13 cellular contexts compared by ENCODE assay signal in the genomic region with DNA sequence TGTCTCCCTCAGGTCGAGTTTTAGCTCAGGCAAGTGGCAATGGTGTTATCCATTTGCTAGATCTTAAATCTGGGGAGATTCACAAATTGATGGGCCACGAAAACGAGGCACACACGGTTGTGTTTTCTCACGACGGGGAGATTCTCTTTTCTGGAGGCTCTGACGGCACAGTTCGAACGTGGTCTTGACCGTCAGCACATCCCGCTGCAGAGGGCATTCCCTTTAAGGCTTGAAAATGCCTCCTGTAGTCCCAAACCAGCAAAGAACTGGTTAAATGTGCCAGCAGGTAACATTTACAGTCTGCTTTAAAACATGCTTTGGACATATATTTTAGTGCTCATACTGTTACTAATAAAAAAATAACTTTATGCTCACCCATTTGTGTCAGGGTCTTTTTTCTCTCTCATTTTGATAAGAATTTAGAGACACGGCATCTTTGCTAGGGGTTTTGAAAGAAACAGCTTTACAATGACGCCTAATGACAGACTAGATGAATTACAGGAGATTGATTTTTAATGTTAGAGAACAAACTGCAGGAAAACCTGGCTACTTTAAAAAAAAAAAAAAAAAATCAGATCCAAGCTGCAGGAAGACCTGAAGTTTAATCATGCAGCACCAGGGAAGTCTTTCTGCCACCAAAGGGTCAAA. TPM values are rescaled to one million over a fixed set of nuclear protein-coding genes. Genes with fewer than 3 reads are reported as not detected.
A peak's percentile ranks its signal among the peaks of the same experiment; 100 is the strongest.
DNase-seq lines count a peak whose midpoint lies in the region; ATAC-seq lines count a peak whose summit lies in the region.
"Had no signal": no experiment of that assay in that cellular context is flagged by ENCODE, and none has a peak within 500 bp of the region (broad histone marks: within the 10 kb centered on the region; RNA-seq: fewer than 3 reads in every experiment).

No MANE protein-coding gene starts in this region.

- DNase-seq in DMS53 treated with DMSO at 0.1 percent for 48 hours (lab: John Stamatoyannopoulos, UW; ENCODE audit: unreplicated experiment) (peak; percentile 53), NCI-H146 (lab: John Stamatoyannopoulos, UW) (peak; percentile 62), SK-N-DZ (ENCODE audit: low spot score) (peak; percentile 10), myocyte (ENCODE audit: low read depth) (peak; percentile 36)
- no peak for DNase-seq in stimulated activated CD4-positive, alpha-beta T cell treated with anti-CD3 and anti-CD28 coated beads, Interleukin-15, amount 100 ng/mL, for 24 hours
- DNase-seq: cortex of kidney, Peyer's patch, sigmoid colon had no signal

- ATAC-seq in HG02981 (IDR thresholded peaks at IDR 0.05; ENCODE audit: unreplicated experiment) = no peak
- no peak for ATAC-seq in HG03280 (IDR thresholded peaks at IDR 0.05; ENCODE audit: unreplicated experiment)
- ATAC-seq in GM18519 (IDR thresholded peaks at IDR 0.05; ENCODE audit: low FRiP score, unreplicated experiment) = no peak
- ATAC-seq: activated naive CD4-positive, alpha-beta T cell treated with anti-CD3 and anti-CD28 coated beads, Interleukin-2, amount 50 U/mL, for 72 hours had no signal

RNA-seq across cellular contexts. Expression of gene VWC2L, which starts 0.6 kb away (rescaled TPM):
- 0.12 and 0.13 TPM in 2 replicates for polyA plus RNA-seq in SK-N-DZ (2014; cell fraction: cytosol; rRNA removed)
- polyA plus RNA-seq in SK-N-DZ (2014; cell fraction: nucleus; rRNA removed) = 0.09 and 0.15 TPM in 2 replicates
- not detected in 2 replicates for total RNA-seq in myocyte
- not detected for polyA plus RNA-seq in myocyte (2012)
- total RNA-seq: activated CD8-positive, alpha-beta T cell treated with anti-CD3 and anti-CD28 coated beads, Interleukin-2, amount 10 ng/mL, durations not matched to agents 7 days and 5 days; activated naive CD4-positive, alpha-beta T cell treated with anti-CD3 and anti-CD28 coated beads, Interleukin-2, amount 50 U/mL, for 72 hours; Peyer's patch had no signal
- polyA plus RNA-seq: sigmoid colon had no signal
